8 cellular contexts compared by ENCODE assay signal in the genomic region with DNA sequence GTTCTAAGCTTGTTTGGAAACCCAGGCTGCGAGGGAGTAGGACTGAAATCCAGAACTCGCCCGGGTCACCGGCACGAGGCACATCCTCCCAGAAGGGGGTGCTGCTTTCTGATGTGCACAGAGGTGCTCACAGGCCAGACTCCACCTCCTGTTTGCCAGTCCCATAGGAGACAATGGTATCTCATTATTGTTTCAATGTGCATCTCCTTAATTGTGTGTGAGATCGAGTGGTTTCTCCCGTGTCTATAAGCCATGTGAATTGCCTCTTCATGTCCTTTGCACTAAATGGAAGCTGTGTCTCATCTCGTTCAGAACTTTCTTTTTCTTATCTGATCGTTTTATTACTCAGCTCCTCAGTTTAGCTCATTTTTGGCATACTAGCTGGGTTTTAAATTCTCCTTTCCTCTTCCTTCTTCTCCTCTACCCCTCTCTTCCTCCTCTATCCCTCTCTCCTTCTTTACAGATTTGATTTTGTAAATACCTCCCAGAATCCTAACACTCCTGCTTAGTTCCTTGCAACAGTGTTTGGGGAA. TPM values are rescaled to one million over a fixed set of nuclear protein-coding genes. Genes with fewer than 3 reads are reported as not detected.
DNase-seq lines count a peak whose midpoint lies in the region; ATAC-seq, FAIRE-seq and TF ChIP-seq lines count a peak whose summit lies in the region.

No MANE protein-coding gene starts in this region.

- TF ChIP-seq POLR2A in upper lobe of left lung (IDR thresholded peaks at IDR 0.05), result no peak
- no peak for TF ChIP-seq POLR2A in GM18505 (IDR thresholded peaks at IDR 0.05; ENCODE audit: borderline replicate concordance, extremely low read depth, insufficient read depth, insufficient read length)

- H3K9me2 ChIP-seq in OCI-LY1 (ENCODE audit: low read depth, low read length), result no peaks in the 10 kb centered on the region

- no peaks in the 10 kb centered on the region for H3F3A ChIP-seq in OCI-LY1 (ENCODE audit: insufficient read depth, low read length)

- H3K27me3 ChIP-seq in OCI-LY1 (ENCODE audit: insufficient read depth, low read length) (no peaks in the 10 kb centered on the region), pancreas (peaks cover 0 to 4% (median 0%) of the 10 kb centered on the region in 4 donors), upper lobe of left lung (no peaks in the 10 kb centered on the region)

- DNase-seq in GM04504 (ENCODE audit: low read depth), result peak; percentile 2
- peak; percentile 60 for DNase-seq in activated T-cell treated with anti-CD3 and anti-CD28 coated beads for 4 hours
- DNase-seq in fibroblast of pulmonary artery (ENCODE audit: low read depth), result peak; percentile 20
- DNase-seq in pancreas, result peak in 3 of 6 donors; percentile 11 to 53 (median 35)
- DNase-seq in upper lobe of left lung, result peak in 1 of 2 donors; percentile 75

- H3K9ac ChIP-seq in OCI-LY1 (ENCODE audit: low read length), result no peak overlapping the region

- no peaks in the 10 kb centered on the region for H4K20me1 ChIP-seq in OCI-LY1 (ENCODE audit: insufficient read depth, low read length)

- H2AFZ ChIP-seq in OCI-LY1 (ENCODE audit: low read length), result no peak overlapping the region

- H3K4me1 ChIP-seq in OCI-LY1 (ENCODE audit: insufficient read depth, low read length, severe bottlenecking) (peaks cover 16% of the 10 kb centered on the region), pancreas (no peaks in the 10 kb centered on the region), upper lobe of left lung (peaks cover 0 to 11% (median 3%) of the 10 kb centered on the region in 4 donors)

- H3K9me3 ChIP-seq in OCI-LY1 (ENCODE audit: low read length) (no peaks in the 10 kb centered on the region), pancreas (no peaks in the 10 kb centered on the region), upper lobe of left lung (no peaks in the 10 kb centered on the region)

- FAIRE-seq in pancreas (lab: Jason Lieb, UNC), result no peak

- TF ChIP-seq EP300 in upper lobe of left lung (IDR thresholded peaks at IDR 0.05), result no peak

- no peaks in the 10 kb centered on the region for H3K36me3 ChIP-seq in OCI-LY1 (ENCODE audit: insufficient read depth, low read length)
- H3K36me3 ChIP-seq in pancreas, result no peaks in the 10 kb centered on the region
- H3K36me3 ChIP-seq in upper lobe of left lung, result no peaks in the 10 kb centered on the region

- H3K27ac ChIP-seq in OCI-LY1 (ENCODE audit: low read depth, low read length, poor library complexity, severe bottlenecking) (no peak overlapping the region), pancreas (no peak overlapping the region), upper lobe of left lung (no peak overlapping the region)

- intact Hi-C loops in pancreas (cut with DNase I), result loop anchor here in 1 of 3 donors (10.0 kb wide), 1 partner anchor 201 kb away; no protein-coding TSS in a partner anchor

- H3K4me3 ChIP-seq in OCI-LY1 (ENCODE audit: low read depth, low read length, poor library complexity, severe bottlenecking) (no peak overlapping the region), fibroblast of pulmonary artery (replicated peaks; ENCODE audit: low read depth, low read length) (no peak overlapping the region), pancreas (no peak overlapping the region), upper lobe of left lung (peak overlapping the region in 1 of 4 donors; percentile 9)

- TF ChIP-seq CTCF in OCI-LY1 (IDR thresholded peaks at IDR 0.05; ENCODE audit: low read length) (peak; percentile 90), fibroblast of pulmonary artery (IDR thresholded peaks at IDR 0.05; ENCODE audit: low read length, missing control alignments) (peak; percentile 49), pancreas (IDR thresholded peaks at IDR 0.05) (peak in 1 of 4 donors; percentile 8), upper lobe of left lung (IDR thresholded peaks at IDR 0.05) (peak in 5 of 6 experiments; percentile 33 to 57 (median 39))

- no peak overlapping the region for H3K4me2 ChIP-seq in OCI-LY1 (ENCODE audit: low read length)

- ATAC-seq in HG02763 (IDR thresholded peaks at IDR 0.05; ENCODE audit: unreplicated experiment) (peak; percentile 75), pancreas (peak in 3 of 4 donors; percentile 52 to 74 (median 63)), upper lobe of left lung (ENCODE audit: low FRiP score in 2 of 2) (peak; percentile 74 to 88), GM18505 (IDR thresholded peaks at IDR 0.05; ENCODE audit: unreplicated experiment) (no peak)

- WGBS in pancreas, 2 donors, result 6 to 9% methylated on average over 9 of the region's 9 CpGs
- 7 to 9% methylated on average over 9 of the region's 9 CpGs for WGBS in upper lobe of left lung, 2 donors

- H3K79me2 ChIP-seq in OCI-LY1 (ENCODE audit: insufficient read depth, low read length), result no peaks in the 10 kb centered on the region

RNA-seq across cellular contexts. Expression of a gene that starts 32.1 kb away (rescaled TPM):
- total RNA-seq in pancreas (1 to 10 TPM in 3 of 6 donors, under 1 TPM in 3; 0.19 to 4.3 (median 1.0) TPM), upper lobe of left lung (10 to 100 TPM in 5 of 6 donors, 1 to 10 TPM in 1; 9.6 to 28.0 (median 13.9) TPM)
- under 1 TPM; 0.19 to 0.30 TPM for polyA plus RNA-seq in pancreas

RNA-seq across cellular contexts. Expression of a gene that starts 48.8 kb away (rescaled TPM):
- total RNA-seq in pancreas, result not detected
- not detected for polyA plus RNA-seq in pancreas
- total RNA-seq in upper lobe of left lung, result 1 to 10 TPM in 1 of 6 donors, under 1 TPM in 1, not detected in 4; 0.20 to 5.2 TPM
